18 cellular contexts compared by ENCODE assay signal in the genomic region with DNA sequence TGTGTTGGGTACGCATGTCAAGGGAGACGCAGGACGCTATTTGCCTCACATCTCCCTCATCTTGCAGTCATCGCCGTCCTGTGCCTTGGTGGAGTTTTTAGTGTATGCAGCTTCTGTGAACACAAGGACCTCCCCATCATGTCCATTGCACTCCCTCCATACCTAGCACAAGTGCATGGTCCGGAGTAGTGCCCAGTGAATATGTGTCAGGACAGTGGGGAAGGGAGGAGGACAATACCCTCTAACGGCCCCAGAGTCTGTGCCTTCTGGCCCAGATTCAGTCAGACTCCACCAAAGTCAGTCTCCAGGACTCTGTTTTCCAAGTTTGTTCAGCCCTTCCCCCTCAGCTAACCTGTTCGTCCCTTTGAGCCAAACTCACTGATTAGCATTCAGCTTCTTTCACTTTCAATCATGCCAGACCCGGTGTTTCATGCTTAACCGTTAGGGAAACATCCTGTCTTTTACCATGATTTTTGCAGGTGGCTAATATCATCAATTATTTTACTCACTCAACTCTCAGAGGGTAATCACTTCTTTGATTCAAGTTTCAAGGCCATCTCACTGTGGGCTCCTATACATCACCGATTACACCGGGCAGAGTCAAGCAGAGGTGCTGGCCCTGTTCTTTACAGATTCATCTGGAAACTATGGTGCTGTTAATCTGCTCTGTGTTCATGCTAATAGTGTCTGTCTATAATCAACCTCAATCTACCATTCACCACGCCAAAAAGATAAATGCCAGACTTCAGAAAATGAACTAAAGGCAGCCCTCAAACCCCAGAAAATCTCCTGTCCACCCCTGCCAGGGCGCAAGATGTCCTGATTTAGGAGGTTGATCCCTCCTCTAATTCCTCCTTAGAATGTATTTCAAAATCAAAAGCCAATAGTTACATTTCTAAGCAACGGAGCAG.
DNase-seq lines count a peak whose midpoint lies in the region; ATAC-seq, FAIRE-seq and TF ChIP-seq lines count a peak whose summit lies in the region.
"Had no signal": no experiment of that assay in that cellular context is flagged by ENCODE, and none has a peak within 500 bp of the region (broad histone marks: within the 10 kb centered on the region; RNA-seq: fewer than 3 reads in every experiment).

No MANE protein-coding gene starts in this region.

- peak overlapping the region; percentile 39 for H2AFZ ChIP-seq in IMR-90 (replicated peaks; ENCODE audit: low read length, poor library complexity)

- no peak overlapping the region for H2BK5ac ChIP-seq in IMR-90 (ENCODE audit: low read depth, low read length, poor library complexity, severe bottlenecking)

- peaks cover 2% of the 10 kb centered on the region; the same call in 1 of the 2 replicates for H3K27me3 ChIP-seq in IMR-90 (ENCODE audit: control insufficient read depth, insufficient read depth, low read length)
- H3K27me3 ChIP-seq in small intestine (ENCODE audit: control insufficient read depth in 2 of 2, insufficient read depth in 2 of 2, low read length in 2 of 2), result no peaks in the 10 kb centered on the region
- H3K27me3 ChIP-seq in foreskin keratinocyte, result peaks cover 26% of the 10 kb centered on the region
- H3K27me3 ChIP-seq: ovary, tibial nerve had no signal

- H2AK5ac ChIP-seq in IMR-90 (ENCODE audit: low read depth, low read length), result no peak overlapping the region

- POLR2A ChIA-PET in activated CD4-positive, alpha-beta memory T cell treated with anti-CD3 and anti-CD28 coated beads, Interleukin-2, amount 10 ng/mL, durations not matched to agents 7 days and 5 days (lab: Charles Lee), result interaction anchor here (0.7 kb wide), 1 partner anchor 21 kb away, joined by 3 read pairs; no protein-coding TSS in a partner anchor
- POLR2A ChIA-PET in activated CD4-positive, alpha-beta memory T cell treated with anti-CD3 and anti-CD28 coated beads for 36 hours (lab: Charles Lee), result no interaction called here
- POLR2A ChIA-PET in IMR-90 (lab: Charles Lee; ENCODE audit: unreplicated experiment), result no interaction called here

- BruUV-seq in IMR-90 (replicated peaks; lab: Mats Ljungman, UMichigan), result no TSS peak

- in situ Hi-C loops in IMR-90 (cut with MboI; ENCODE audit: low sequenced_read_pairs), result no loop called here

- H3K4me1 Mint-ChIP-seq in activated CD4-positive, alpha-beta memory T cell treated with anti-CD3 and anti-CD28 coated beads, Interleukin-2, amount 10 ng/mL, durations not matched to agents 7 days and 5 days, result peaks cover 16% of the 10 kb centered on the region
- peaks cover 8% of the 10 kb centered on the region for H3K4me1 Mint-ChIP-seq in activated CD4-positive, alpha-beta memory T cell treated with anti-CD3 and anti-CD28 coated beads for 36 hours (ENCODE audit: low read depth)
- H3K4me1 Mint-ChIP-seq in CD14-positive monocyte, result peaks cover 2% of the 10 kb centered on the region
- H3K4me1 Mint-ChIP-seq: mesothelial cell of epicardium had no signal

- whole genome bisulfite sequencing in IMR-90 (ENCODE audit: extremely low coverage in 2 of 2, insufficient read length in 1 of 2), 2 experiments, result 33% methylated on average over 3 of the region's 15 CpGs; no CpG with 5 or more reads in 1 of the 2 experiments
- 49 to 65% (median 53%) methylated on average over 15 of the region's 15 CpGs for WGBS in small intestine, 3 donors

- H3K56ac ChIP-seq in IMR-90 (ENCODE audit: extremely low read depth, insufficient read depth, low read length), result no peak overlapping the region

- no peak overlapping the region for H3K14ac ChIP-seq in IMR-90 (replicated peaks; ENCODE audit: low read depth, low read length)

- no peak overlapping the region for H2BK20ac ChIP-seq in IMR-90 (ENCODE audit: low read depth, low read length)

- no peaks in the 10 kb centered on the region for H4K20me1 ChIP-seq in IMR-90 (ENCODE audit: insufficient read depth, low read length)

- H2BK120ac ChIP-seq in IMR-90 (ENCODE audit: low read depth, low read length), result no peak overlapping the region

- H3K36me3 Mint-ChIP-seq in activated CD4-positive, alpha-beta memory T cell treated with anti-CD3 and anti-CD28 coated beads, Interleukin-2, amount 10 ng/mL, durations not matched to agents 7 days and 5 days (ENCODE audit: low read depth), result no peaks in the 10 kb centered on the region
- H3K36me3 Mint-ChIP-seq in activated CD4-positive, alpha-beta memory T cell treated with anti-CD3 and anti-CD28 coated beads for 36 hours, result peaks cover 2% of the 10 kb centered on the region
- H3K36me3 Mint-ChIP-seq in CD14-positive monocyte, result no peaks in the 10 kb centered on the region
- H3K36me3 Mint-ChIP-seq: mesothelial cell of epicardium, T-cell had no signal

- H3K9ac ChIP-seq in IMR-90 (ENCODE audit: low read depth, low read length), result no peak overlapping the region

- H3K36me3 ChIP-seq in IMR-90 (ENCODE audit: control insufficient read depth, insufficient read depth, low read length) (no peaks in the 10 kb centered on the region), small intestine (ENCODE audit: control insufficient read depth in 2 of 2, insufficient read depth in 2 of 2, low read length in 2 of 2) (no peaks in the 10 kb centered on the region)
- H3K36me3 ChIP-seq: ovary, tibial nerve had no signal

- H3K4me3 ChIP-seq in IMR-90 (ENCODE audit: insufficient read depth, low read depth, low read length) (no peak overlapping the region), small intestine (ENCODE audit: low read depth in 1 of 2, low read length in 2 of 2) (no peak overlapping the region)
- H3K4me3 ChIP-seq: ovary, tibial nerve had no signal

- TF ChIP-seq POLR2A in IMR-90 (IDR thresholded peaks at IDR 0.05; ENCODE audit: low read depth, low read length), result no peak

- H3K27me3 Mint-ChIP-seq in activated CD4-positive, alpha-beta memory T cell treated with anti-CD3 and anti-CD28 coated beads, Interleukin-2, amount 10 ng/mL, durations not matched to agents 7 days and 5 days, result peaks cover 3% of the 10 kb centered on the region
- H3K27me3 Mint-ChIP-seq in activated CD4-positive, alpha-beta memory T cell treated with anti-CD3 and anti-CD28 coated beads for 36 hours, result no peaks in the 10 kb centered on the region
- peaks cover 2 to 7% (median 5%) of the 10 kb centered on the region in 3 donors for H3K27me3 Mint-ChIP-seq in CD14-positive monocyte (ENCODE audit: low read depth in 3 of 3)
- H3K27me3 Mint-ChIP-seq: T-cell had no signal

- peak overlapping the region; percentile 21 for H3K4me3 Mint-ChIP-seq in activated CD4-positive, alpha-beta memory T cell treated with anti-CD3 and anti-CD28 coated beads, Interleukin-2, amount 10 ng/mL, durations not matched to agents 7 days and 5 days
- H3K4me3 Mint-ChIP-seq in activated CD4-positive, alpha-beta memory T cell treated with anti-CD3 and anti-CD28 coated beads for 36 hours, result no peak overlapping the region
- H3K4me3 Mint-ChIP-seq in CD14-positive monocyte, result no peak overlapping the region
- H3K4me3 Mint-ChIP-seq: mesothelial cell of epicardium, T-cell had no signal

- H4K91ac ChIP-seq in IMR-90 (ENCODE audit: insufficient read depth, low read depth, low read length), result no peak overlapping the region

- no peak overlapping the region for H2AK9ac ChIP-seq in IMR-90 (replicated peaks; ENCODE audit: low read depth, low read length, poor library complexity)

- dilution Hi-C loops in IMR-90 (cut with HindIII; ENCODE audit: low sequenced_read_pairs, unreplicated experiment), result no loop called here

- no peaks in the 10 kb centered on the region for H3K9me3 Mint-ChIP-seq in activated CD4-positive, alpha-beta memory T cell treated with anti-CD3 and anti-CD28 coated beads, Interleukin-2, amount 10 ng/mL, durations not matched to agents 7 days and 5 days
- no peaks in the 10 kb centered on the region for H3K9me3 Mint-ChIP-seq in activated CD4-positive, alpha-beta memory T cell treated with anti-CD3 and anti-CD28 coated beads for 36 hours
- no peaks in the 10 kb centered on the region for H3K9me3 Mint-ChIP-seq in CD14-positive monocyte
- H3K9me3 Mint-ChIP-seq: T-cell had no signal

- peaks cover 3% of the 10 kb centered on the region; the same call in 1 of the 2 replicates for H3K9me1 ChIP-seq in IMR-90 (ENCODE audit: insufficient read depth, low read length)

- H3K4me1 ChIP-seq in IMR-90 (ENCODE audit: control insufficient read depth, insufficient read depth, low read length) (no peaks in the 10 kb centered on the region), small intestine (ENCODE audit: control insufficient read depth in 2 of 2, insufficient read depth in 1 of 2, low read depth in 1 of 2, low read length in 1 of 2) (no peaks in the 10 kb centered on the region), foreskin keratinocyte (no peaks in the 10 kb centered on the region)

- FAIRE-seq in small intestine (lab: Jason Lieb, UNC), result no peak
- FAIRE-seq: A204.1 had no signal

- H3K4ac ChIP-seq in IMR-90 (ENCODE audit: low read depth, low read length), result no peak overlapping the region

- no peaks in the 10 kb centered on the region for H3K9me3 ChIP-seq in IMR-90 (ENCODE audit: control insufficient read depth, insufficient read depth, low read length)
- H3K9me3 ChIP-seq in small intestine (ENCODE audit: control insufficient read depth, low read depth), result no peaks in the 10 kb centered on the region
- H3K9me3 ChIP-seq: ovary, tibial nerve had no signal

- no peak overlapping the region for H2BK15ac ChIP-seq in IMR-90 (ENCODE audit: low read depth, low read length)

- CTCF ChIA-PET in activated CD4-positive, alpha-beta memory T cell treated with anti-CD3 and anti-CD28 coated beads, Interleukin-2, amount 10 ng/mL, durations not matched to agents 7 days and 5 days (lab: Charles Lee), result interaction anchor here (0.7 kb wide), 2 partner anchors 54 to 715 kb away, joined by 3 read pairs; no protein-coding TSS in a partner anchor
- CTCF ChIA-PET in activated CD4-positive, alpha-beta memory T cell treated with anti-CD3 and anti-CD28 coated beads for 36 hours (lab: Charles Lee), result no interaction called here
- CTCF ChIA-PET in IMR-90 (lab: Yijun Ruan, JAX), result interaction anchor here (0.6 kb wide), 1 partner anchor 196 kb away, joined by 3 read pairs; no protein-coding TSS in a partner anchor

- TF ChIP-seq CTCF in IMR-90 (conservative IDR thresholded peaks at IDR 0.05; ENCODE audit: low read depth, low read length) (no peak), CD14-positive monocyte (IDR thresholded peaks at IDR 0.05) (no peak), foreskin keratinocyte (conservative IDR thresholded peaks at IDR 0.05) (no peak)

- H3K23ac ChIP-seq in IMR-90 (ENCODE audit: low read depth, low read length), result no peak overlapping the region

- H4K5ac ChIP-seq in IMR-90 (ENCODE audit: low read depth, low read length), result no peak overlapping the region

- H3K18ac ChIP-seq in IMR-90 (ENCODE audit: low read depth, low read length), result no peak overlapping the region

- intact Hi-C loops in activated CD4-positive, alpha-beta memory T cell treated with anti-CD3 and anti-CD28 coated beads for 36 hours (cut with micrococcal nuclease), result loop anchor here (1.0 kb wide), 1 partner anchor 35 kb away; no protein-coding TSS in a partner anchor
- intact Hi-C loops in IMR-90 (cut with micrococcal nuclease), result no loop called here
- intact Hi-C loops in CD14-positive monocyte (cut with micrococcal nuclease), result no loop called here

- no peak overlapping the region for H3K27ac ChIP-seq in IMR-90 (ENCODE audit: insufficient read depth, low read length)
- no peak overlapping the region for H3K27ac ChIP-seq in small intestine (ENCODE audit: low read depth in 1 of 2, low read length in 1 of 2)
- no peak overlapping the region for H3K27ac ChIP-seq in foreskin keratinocyte
- H3K27ac ChIP-seq: ovary, tibial nerve had no signal

- no peak for TF ChIP-seq RAD21 in IMR-90 (IDR thresholded peaks at IDR 0.05; ENCODE audit: low read length)

- peak overlapping the region; percentile 6 for H3K27ac Mint-ChIP-seq in activated CD4-positive, alpha-beta memory T cell treated with anti-CD3 and anti-CD28 coated beads, Interleukin-2, amount 10 ng/mL, durations not matched to agents 7 days and 5 days
- H3K27ac Mint-ChIP-seq in activated CD4-positive, alpha-beta memory T cell treated with anti-CD3 and anti-CD28 coated beads for 36 hours, result no peak overlapping the region
- no peak overlapping the region for H3K27ac Mint-ChIP-seq in CD14-positive monocyte
- H3K27ac Mint-ChIP-seq: mesothelial cell of epicardium, T-cell had no signal

- DNase-seq in activated CD4-positive, alpha-beta memory T cell treated with anti-CD3 and anti-CD28 coated beads, Interleukin-2, amount 10 ng/mL, durations not matched to agents 7 days and 5 days, result no peak
- no peak for DNase-seq in activated CD4-positive, alpha-beta memory T cell treated with anti-CD3 and anti-CD28 coated beads for 36 hours
- DNase-seq in IMR-90, result no peak
- DNase-seq in small intestine, result peak; percentile 37
- no peak for DNase-seq in CD14-positive monocyte (ENCODE audit: low spot score)
- no peak for DNase-seq in foreskin keratinocyte
- DNase-seq: activated CD4-positive, alpha-beta T cell treated with anti-CD3 and anti-CD28 coated beads for 4 hours; activated effector memory CD4-positive, alpha-beta T cell treated with Interleukin-2 at 50 U/mL for 16 hours; effector CD4-positive, alpha-beta T cell; NCI-H2171; ovary; T-cell had no signal

- peak; percentile 61 for ATAC-seq in GM21447 (IDR thresholded peaks at IDR 0.05; ENCODE audit: unreplicated experiment)
- ATAC-seq in IMR-90 (ENCODE audit: low read depth), result no peak
- ATAC-seq in esophagus mucosa, result no peak
- no peak for ATAC-seq in foreskin keratinocyte
- ATAC-seq: Panc1, T-cell had no signal

- no peak overlapping the region for H3K4me2 ChIP-seq in IMR-90 (ENCODE audit: low read depth, low read length)

- no peak overlapping the region for H4K8ac ChIP-seq in IMR-90 (ENCODE audit: low read depth in 2 of 2, low read length in 2 of 2)

- no peaks in the 10 kb centered on the region for H3K79me1 ChIP-seq in IMR-90 (ENCODE audit: low read depth in 1 of 2, low read length in 2 of 2)
